18 cellular contexts compared by ENCODE assay signal in the genomic region with DNA sequence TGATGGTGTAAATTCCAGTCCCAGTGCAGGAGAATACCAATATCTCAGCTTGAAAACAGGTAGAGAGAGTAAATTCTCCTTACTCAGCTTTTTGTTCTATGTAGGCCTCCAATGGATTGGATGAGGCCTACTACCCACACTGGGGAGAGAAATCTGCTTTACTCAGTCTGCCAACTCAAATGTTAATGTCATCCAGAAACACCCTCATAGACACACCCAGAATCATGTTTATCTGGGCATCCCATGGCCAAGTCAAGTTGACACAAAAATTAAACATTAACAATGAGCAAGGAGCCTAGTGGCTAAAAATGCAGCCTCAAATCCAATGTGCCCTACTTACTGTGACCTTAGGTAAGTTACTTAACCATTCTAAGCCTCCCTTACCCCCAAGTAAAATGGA. TPM values are rescaled to one million over a fixed set of nuclear protein-coding genes. Genes with fewer than 3 reads are reported as not detected.
DNase-seq lines count a peak whose midpoint lies in the region; ATAC-seq, FAIRE-seq and TF ChIP-seq lines count a peak whose summit lies in the region.
"Had no signal": no experiment of that assay in that cellular context is flagged by ENCODE, and none has a peak within 500 bp of the region (broad histone marks: within the 10 kb centered on the region; RNA-seq: fewer than 3 reads in every experiment).

No MANE protein-coding gene starts in this region.

- H3K27me3 ChIP-seq in HepG2 (ENCODE audit: control insufficient read depth in 1 of 2, insufficient read depth in 2 of 2, low read length in 2 of 2): no peaks in the 10 kb centered on the region

- H3K36me3 ChIP-seq in HepG2 (replicated peaks in 1 of 2; ENCODE audit: control insufficient read depth in 1 of 2, insufficient read depth in 2 of 2, low read length in 2 of 2) (no peaks in the 10 kb centered on the region), mucosa of descending colon (ENCODE audit: low read depth) (no peaks in the 10 kb centered on the region)
- H3K36me3 ChIP-seq: HAP-1 had no signal

- intact Hi-C loops in HepG2 (cut with micrococcal nuclease; ENCODE audit: unreplicated experiment) (loop anchor here (10.0 kb wide), 1 partner anchor 113 kb away; no protein-coding TSS in a partner anchor), mucosa of descending colon (cut with DNase I, micrococcal nuclease) (loop anchor here in 1 of 2 donors (10.0 kb wide), 2 partner anchors 57 to 563 kb away; no protein-coding TSS in a partner anchor)

- no peak overlapping the region for H3K4me3 ChIP-seq in A549
- H3K4me3 ChIP-seq in HepG2 (replicated peaks in 1 of 3; ENCODE audit: insufficient read depth in 1 of 3, low read depth in 2 of 3, low read length in 3 of 3): no peak overlapping the region
- H3K4me3 ChIP-seq in mucosa of descending colon: no peak overlapping the region
- H3K4me3 ChIP-seq: HAP-1 had no signal

- H3K4me1 Mint-ChIP-seq in T-helper 17 cell: peaks cover 4% of the 10 kb centered on the region

- peak overlapping the region; percentile 40; the same call in 2 of the 3 replicates for H3K4me2 ChIP-seq in A549
- no peak overlapping the region for H3K4me2 ChIP-seq in HepG2 (ENCODE audit: low read depth, low read length)

- H2AFZ ChIP-seq in HepG2 (ENCODE audit: low read length): no peak overlapping the region

- H3K9me3 ChIP-seq in A549: peaks cover 2% of the 10 kb centered on the region; the same call in 2 of the 3 replicates
- H3K9me3 ChIP-seq in HepG2 (ENCODE audit: low read length): no peaks in the 10 kb centered on the region
- no peaks in the 10 kb centered on the region for H3K9me3 ChIP-seq in mucosa of descending colon
- H3K9me3 ChIP-seq in T-helper 17 cell (ENCODE audit: control insufficient read depth, low read length, poor library complexity, severe bottlenecking): peaks cover 5% of the 10 kb centered on the region
- H3K9me3 ChIP-seq: HAP-1 had no signal

- TF ChIP-seq EP300 in A549 (IDR thresholded peaks at IDR 0.05): no peak
- no peak for TF ChIP-seq EP300 in HepG2 (IDR thresholded peaks at IDR 0.05; ENCODE audit: low read depth in 2 of 2, low read length in 2 of 2)
- TF ChIP-seq EP300 in HepG2 (CRISPR knock-in tag; IDR thresholded peaks at IDR 0.05; ENCODE audit: borderline replicate concordance): no peak

- TF ChIP-seq POLR2A in A549 (IDR thresholded peaks at IDR 0.05; ENCODE audit: low read length) (no peak), HepG2 (IDR thresholded peaks at IDR 0.05; ENCODE audit: insufficient read depth in 1 of 2, low read depth in 2 of 2, low read length in 2 of 2) (no peak)

- CTCF ChIA-PET in A549 (lab: Yijun Ruan, JAX): interaction anchor here (1.0 to 5.1 kb wide), 4 partner anchors 62 to 1583 kb away, joined by 3 to 47 read pairs (median 12); no protein-coding TSS in a partner anchor
- CTCF ChIA-PET in HepG2 (lab: Yijun Ruan, JAX; ENCODE audit: low intra/inter-chr PET ratio, low total read pairs): no interaction called here

- DNase-seq in A549 (ENCODE audit: low read depth in 1 of 2, low spot score in 1 of 2) (peak in 1 of 2 experiments; percentile 34), HepG2 (ENCODE audit: low spot score) (peak; percentile 13), mucosa of descending colon (no peak), dermis blood vessel endothelial cell (no peak), T-helper 17 cell (no peak)
- DNase-seq: CD4-positive, alpha-beta memory T cell; DMS153; EL had no signal

- TF ChIP-seq CTCF in A549 (IDR thresholded peaks at IDR 0.05) (no peak), VCaP (conservative IDR thresholded peaks at IDR 0.05) (no peak), HepG2 (CRISPR knock-in tag; IDR thresholded peaks at IDR 0.05) (no peak), mucosa of descending colon (IDR thresholded peaks at IDR 0.05) (no peak)

- ATAC-seq in A549: peak in 1 of 2 experiments; percentile 31; a peak in 1 of 6 replicates
- ATAC-seq in HepG2: peak; percentile 56
- peak; percentile 51 for ATAC-seq in mucosa of descending colon
- no peak for ATAC-seq in T-helper 17 cell
- no peak for ATAC-seq in activated CD4-positive, CD25-positive, alpha-beta regulatory T cell treated with anti-CD3 and anti-CD28 coated beads, Interleukin-2, amount 50 U/mL, for 24 hours

- H3K27me3 Mint-ChIP-seq in T-helper 17 cell: peaks cover 76% of the 10 kb centered on the region

- POLR2A ChIA-PET in A549 (lab: Yijun Ruan, JAX): no interaction called here
- POLR2A ChIA-PET in HepG2 (lab: Yijun Ruan, JAX): no interaction called here

- no TSS peak for BruUV-seq in HepG2 (replicated peaks; lab: Mats Ljungman, UMichigan)

- H3K79me2 ChIP-seq in HepG2 (ENCODE audit: insufficient read depth, low read length): no peaks in the 10 kb centered on the region

- peaks cover 2% of the 10 kb centered on the region for H3K36me3 Mint-ChIP-seq in T-helper 17 cell (ENCODE audit: low read depth)
- H3K36me3 Mint-ChIP-seq: CD4-positive, alpha-beta memory T cell had no signal

- H3K4me1 ChIP-seq in A549 (peaks cover 26% of the 10 kb centered on the region; the same call in 2 of the 3 replicates), HepG2 (ENCODE audit: insufficient read depth, low read length) (peaks cover 25% of the 10 kb centered on the region), mucosa of descending colon (ENCODE audit: low read depth) (no peaks in the 10 kb centered on the region)
- H3K4me1 ChIP-seq: HAP-1 had no signal

- FAIRE-seq in A549 (lab: Jason Lieb, UNC): no peak
- peak; percentile 12 for FAIRE-seq in HepG2 (lab: Jason Lieb, UNC)
- FAIRE-seq: D721Med, G401.6, GM12891, H1, HTR-8/SVneo had no signal

- no peak overlapping the region for H3K27ac Mint-ChIP-seq in T-helper 17 cell
- H3K27ac Mint-ChIP-seq: B cell; CD4-positive, alpha-beta memory T cell had no signal

- H3K27ac ChIP-seq in A549 (no peak overlapping the region), VCaP (peak overlapping the region; percentile 9; the same call in 1 of the 2 replicates), HepG2 (ENCODE audit: extremely low read length, insufficient read depth, low read length) (no peak overlapping the region)
- H3K27ac ChIP-seq: C4-2B had no signal

- H3K9ac ChIP-seq in HepG2 (ENCODE audit: insufficient read depth, low read depth, low read length): no peak overlapping the region

- TF ChIP-seq RAD21 in A549 (conservative IDR thresholded peaks at IDR 0.05 in 1 of 2, IDR thresholded peaks at IDR 0.05 in 1 of 2) (no peak), HepG2 (CRISPR knock-in tag; IDR thresholded peaks at IDR 0.05) (no peak)

- no peaks in the 10 kb centered on the region for H4K20me1 ChIP-seq in HepG2 (ENCODE audit: insufficient read depth, low read length)

- H3K4me3 Mint-ChIP-seq in T-helper 17 cell: no peak overlapping the region
- H3K4me3 Mint-ChIP-seq: B cell; CD4-positive, alpha-beta memory T cell had no signal

- in situ Hi-C loops in HepG2 (cut with HindIII; ENCODE audit: extremely low pct_ligation_motif_present, low pct_unique_long_range_greater_than_20kb): loop anchor here (5.0 kb wide), 2 partner anchors 330 to 565 kb away; no protein-coding TSS in a partner anchor

TF ChIP-seq in A549, 52 proteins besides CTCF, POLR2A, EP300 and RAD21 (continues in another document):
- TF ChIP-seq FOSB (CRISPR knock-in tag; IDR thresholded peaks at IDR 0.05): no peak
- TF ChIP-seq HOXB5 (CRISPR knock-in tag; IDR thresholded peaks at IDR 0.05): no peak
- no peak for TF ChIP-seq ZNF302 (CRISPR knock-in tag; IDR thresholded peaks at IDR 0.05)
- TF ChIP-seq FOSL2 (IDR thresholded peaks at IDR 0.05): no peak
- no peak for TF ChIP-seq FOSL2 (CRISPR knock-in tag; IDR thresholded peaks at IDR 0.05)
- peak; percentile 78 for TF ChIP-seq MAFK (IDR thresholded peaks at IDR 0.05; ENCODE audit: partially characterized antibody)

TF ChIP-seq in HepG2, 621 proteins besides CTCF, POLR2A, EP300 and RAD21 (continues in another document):
- TF ChIP-seq ZNF616 (CRISPR knock-in tag; IDR thresholded peaks at IDR 0.05; ENCODE audit: low read depth) (no peak), FOXA1 (IDR thresholded peaks at IDR 0.05) (no peak), FOXA1 (CRISPR knock-in tag; IDR thresholded peaks at IDR 0.05) (0 out of 2 replicates have a peak, but pooled peaks have one; percentile 11)

RNA-seq across cellular contexts. Expression of gene HLX, which starts 6.9 kb away (rescaled TPM):
- polyA plus RNA-seq in A549 (2011; rRNA removed) (0.70 and 0.86 TPM in 2 replicates), A549 (2017; fragmentation: RNase III; extraction: RNeasy Plus Mini Kit Qiagen cat#74134 plus additional on column Dnase treatment) (4.8 to 5.6 TPM (median 4.9 TPM) in 3 replicates), HepG2 (2011; rRNA removed) (0.20 and 0.30 TPM in 2 replicates)
- polyA plus RNA-seq in A549 (2012; cell fraction: cytosol; rRNA removed): 1.4 and 1.6 TPM in 2 replicates
- polyA plus RNA-seq in A549 (2012; cell fraction: nucleus; rRNA removed): 2.8 and 2.9 TPM in 2 replicates
- polyA minus RNA-seq in A549 (2011; rRNA and poly(A)+ RNA removed): 0.73 and 0.79 TPM in 2 replicates
- total RNA-seq in HepG2 (2016; rRNA removed; fragmentation: Illumina TruSeq; extraction: Trizol) (0.06 and 0.35 TPM in 2 replicates), mucosa of descending colon (10 to 100 TPM in 1 of 3 donors, 1 to 10 TPM in 2; 2.6 to 43.4 (median 6.2) TPM), dermis blood vessel endothelial cell (18.0 and 20.8 TPM in 2 replicates), T-helper 17 cell (under 1 TPM; 0.26 to 0.94 TPM)
- 0.18 and 0.20 TPM in 2 replicates for total RNA-seq in HepG2 (2016; cell fraction: cytosol; rRNA removed; fragmentation: Illumina TruSeq; extraction: Trizol; ENCODE audit: low read depth)
- 0.40 and 0.54 TPM in 2 replicates for total RNA-seq in HepG2 (2016; cell fraction: insoluble cytoplasmic fraction; rRNA removed; fragmentation: Illumina TruSeq; extraction: Trizol)
- 0.31 and 0.40 TPM in 2 replicates for total RNA-seq in HepG2 (2016; cell fraction: membrane; rRNA removed; fragmentation: Illumina TruSeq; extraction: Trizol)
- 0.78 and 1.2 TPM in 2 replicates for total RNA-seq in HepG2 (2016; cell fraction: nucleus; rRNA removed; fragmentation: Illumina TruSeq; extraction: Trizol)
- 0.04 and 0.28 TPM in 2 replicates for polyA plus RNA-seq in HepG2 (2011; cell fraction: cytosol; rRNA removed)
- 0.66 and 0.69 TPM in 2 replicates for polyA plus RNA-seq in HepG2 (2011; cell fraction: nucleus; rRNA removed)
- 0.16 and 0.17 TPM in 2 replicates for polyA plus RNA-seq in HepG2 (2012)
- polyA plus RNA-seq in HepG2 (2016; cell fraction: cytosol; fragmentation: Illumina TruSeq; extraction: Trizol; ENCODE audit: low read depth): 0.43 and 0.58 TPM in 2 replicates
- 0.22 and 0.24 TPM in 2 replicates for polyA plus RNA-seq in HepG2 (2016; cell fraction: insoluble cytoplasmic fraction; fragmentation: Illumina TruSeq; extraction: Trizol; ENCODE audit: low read depth)
- 0.40 TPM in 2 replicates for polyA plus RNA-seq in HepG2 (2016; cell fraction: membrane; fragmentation: Illumina TruSeq; extraction: Trizol; ENCODE audit: low read depth)
- polyA plus RNA-seq in HepG2 (2016; cell fraction: nucleus; fragmentation: Illumina TruSeq; extraction: Trizol; ENCODE audit: insufficient read depth, low read depth): 3.1 and 4.9 TPM in 2 replicates
- polyA minus RNA-seq in HepG2 (2011; rRNA and poly(A)+ RNA removed; ENCODE audit: low replicate concordance): 0.08 and 1.8 TPM in 2 replicates
- polyA minus RNA-seq in HepG2 (2011; cell fraction: cytosol; rRNA and poly(A)+ RNA removed): not detected in 2 replicates
- 0.25 and 0.90 TPM in 2 replicates for polyA minus RNA-seq in HepG2 (2011; cell fraction: nucleus; rRNA and poly(A)+ RNA removed)
- polyA plus RNA-seq: CD4-positive, alpha-beta memory T cell had no signal

Comparison
In these comparisons a context has a peak if more than half of its experiments do, and no peak if none do; other contexts are left out.
1. ATAC-seq: peak in HepG2 (single experiment) and mucosa of descending colon (single experiment); none in T-helper 17 cell (single experiment) and activated CD4-positive, CD25-positive, alpha-beta regulatory T cell treated with anti-CD3 and anti-CD28 coated beads, Interleukin-2, amount 50 U/mL, for 24 hours (0 of 2).
2. Of the 38 proteins assayed by ChIP-seq in both HepG2 and A549: peak only in HepG2: none; only in A549: none; in both: MAFK; in neither: 37.